14 cellular contexts compared by ENCODE assay signal in genomic region chr17:376936-377863, GRCh38. TPM values are rescaled to one million over a fixed set of nuclear protein-coding genes. Genes with fewer than 3 reads are reported as not detected.
A peak's percentile ranks its signal among the peaks of the same experiment; 100 is the strongest.
DNase-seq lines count a peak whose midpoint lies in the region.
"Had no signal": no experiment of that assay in that cellular context is flagged by ENCODE, and none has a peak within 500 bp of the region (broad histone marks: within the 10 kb centered on the region; RNA-seq: fewer than 3 reads in every experiment).

No MANE protein-coding gene starts in this region.

- no peak overlapping the region for H3K9ac ChIP-seq in neuronal stem cell (ENCODE audit: low read depth, low read length, poor library complexity)
- H3K9ac ChIP-seq: parathyroid adenoma had no signal

- no peak overlapping the region for H3K23ac ChIP-seq in neuronal stem cell (ENCODE audit: low read depth, low read length, poor library complexity)

- H2AFZ ChIP-seq in neuronal stem cell (ENCODE audit: low read length), result no peak overlapping the region
- H2AFZ ChIP-seq: parathyroid adenoma had no signal

- H3K27me3 ChIP-seq in neuronal stem cell (ENCODE audit: control insufficient read depth in 3 of 3, insufficient read depth in 3 of 3, low read depth in 1 of 3, low read length in 3 of 3), result no peaks in the 10 kb centered on the region
- H3K27me3 ChIP-seq: esophagus squamous epithelium had no signal

- no peak overlapping the region for H4K8ac ChIP-seq in neuronal stem cell (ENCODE audit: low read depth, low read length)

- H3K4ac ChIP-seq in neuronal stem cell (ENCODE audit: low read length), result no peak overlapping the region

- no peak overlapping the region for H2BK12ac ChIP-seq in neuronal stem cell (ENCODE audit: low read length)

- H3K27ac ChIP-seq in neuronal stem cell (replicated peaks; ENCODE audit: low read length), result no peak overlapping the region
- H3K27ac ChIP-seq: esophagus squamous epithelium, parathyroid adenoma had no signal

- no peak overlapping the region for H2BK5ac ChIP-seq in neuronal stem cell (ENCODE audit: low read length)

- DNase-seq in GM04503 (ENCODE audit: low read depth), result peak; percentile 30
- DNase-seq in NCI-H1694 treated with DMSO at 0.1 percent for 48 hours (lab: John Stamatoyannopoulos, UW), result peak; percentile 63
- peak; percentile 64 for DNase-seq in fibroblast of gingiva (ENCODE audit: low read depth)
- DNase-seq in neuronal stem cell (ENCODE audit: low spot score), result no peak
- DNase-seq in activated effector memory CD4-positive, alpha-beta T cell treated with Interleukin-2 at 50 U/mL for 16 hours, result no peak
- no peak for DNase-seq in stimulated activated naive CD4-positive, alpha-beta T cell (lab: John Stamatoyannopoulos, UW)
- no peak for DNase-seq in activated gamma-delta T cell (lab: John Stamatoyannopoulos, UW)
- no peak for DNase-seq in NCI-H2107 (lab: John Stamatoyannopoulos, UW)
- DNase-seq: activated CD4-positive, alpha-beta T cell treated with anti-CD3 and anti-CD28 coated beads for 1 hour; Calu3; esophagus squamous epithelium; MM.1S; NCI-H69 had no signal

- peaks cover 9 to 19% of the 10 kb centered on the region in 2 donors for H3K4me1 ChIP-seq in neuronal stem cell (ENCODE audit: control insufficient read depth in 2 of 2, insufficient read depth in 1 of 2, low read depth in 1 of 2, low read length in 2 of 2)

- no peak overlapping the region for H4K91ac ChIP-seq in neuronal stem cell (ENCODE audit: low read depth, low read length, poor library complexity)

- no CpG with 5 or more reads among the region's 14 CpGs for WGBS in neuronal stem cell (ENCODE audit: extremely low coverage in 2 of 2, insufficient read length in 2 of 2, insufficient replicate concordance in 1 of 2), 2 donors

- H3K4me2 ChIP-seq in neuronal stem cell (ENCODE audit: insufficient read depth, low read length, poor library complexity, severe bottlenecking), result no peak overlapping the region

- H2BK15ac ChIP-seq in neuronal stem cell (ENCODE audit: low read length), result no peak overlapping the region

- H3K9me3 ChIP-seq in neuronal stem cell (replicated peaks in 1 of 2; ENCODE audit: control insufficient read depth in 2 of 2, insufficient read depth in 1 of 2, low read depth in 1 of 2, low read length in 2 of 2), result no peaks in the 10 kb centered on the region
- H3K9me3 ChIP-seq: esophagus squamous epithelium had no signal

- no peak overlapping the region for H2BK120ac ChIP-seq in neuronal stem cell (ENCODE audit: low read depth, low read length)

- H3K79me1 ChIP-seq in neuronal stem cell (ENCODE audit: low read depth, low read length), result no peaks in the 10 kb centered on the region

- H2AK5ac ChIP-seq in neuronal stem cell (ENCODE audit: low read depth, low read length), result no peak overlapping the region

- no peaks in the 10 kb centered on the region for H3K36me3 ChIP-seq in neuronal stem cell (replicated peaks in 1 of 2; ENCODE audit: control insufficient read depth in 2 of 2, insufficient read depth in 2 of 2, low read length in 2 of 2)
- H3K36me3 ChIP-seq: esophagus squamous epithelium had no signal

- H3K4me3 ChIP-seq in neuronal stem cell (ENCODE audit: low read length in 2 of 2), result no peak overlapping the region
- H3K4me3 ChIP-seq: esophagus squamous epithelium had no signal

- no peak overlapping the region for H3K14ac ChIP-seq in neuronal stem cell (ENCODE audit: low read length)

- peak overlapping the region; percentile 12 for H3K18ac ChIP-seq in neuronal stem cell (ENCODE audit: low read length)

RNA-seq across cellular contexts. Expression of gene RPH3AL, which starts 24.6 kb away (rescaled TPM):
- polyA plus RNA-seq in neuronal stem cell (2013, experiment 1 of 2), result 7.7 TPM
- 6.5 TPM for polyA plus RNA-seq in neuronal stem cell (2013, experiment 2 of 2)

Comparison
In these comparisons a context has a peak if more than half of its experiments do, and no peak if none do; other contexts are left out.
1. DNase-seq: peak in GM04503 (single experiment), NCI-H1694 treated with DMSO at 0.1 percent for 48 hours (single experiment) and fibroblast of gingiva (single experiment); none in neuronal stem cell (single experiment), activated effector memory CD4-positive, alpha-beta T cell treated with Interleukin-2 at 50 U/mL for 16 hours (single experiment), stimulated activated naive CD4-positive, alpha-beta T cell (0 of 6), activated gamma-delta T cell (single experiment) and NCI-H2107 (single experiment).